In genomic region chr5:146068977-146069779, GRCh38 we compare ENCODE assay signal across 14 cellular contexts. TPM values are rescaled to one million over a fixed set of nuclear protein-coding genes. Genes with fewer than 3 reads are reported as not detected.
A peak's percentile ranks its signal among the peaks of the same experiment; 100 is the strongest.
DNase-seq lines count a peak whose midpoint lies in the region; ATAC-seq and TF ChIP-seq lines count a peak whose summit lies in the region.
"Had no signal": no experiment of that assay in that cellular context is flagged by ENCODE, and none has a peak within 500 bp of the region (broad histone marks: within the 10 kb centered on the region; RNA-seq: fewer than 3 reads in every experiment).

No MANE protein-coding gene starts in this region.

- DNase-seq in GM10248 (ENCODE audit: extremely low spot score) (peak; percentile 29), foreskin melanocyte (no peak), prostate gland (ENCODE audit: low spot score) (no peak), hippocampal formation (lab: John Stamatoyannopoulos, UW) (no peak)
- no peak for DNase-seq in activated naive CD4-positive, alpha-beta T cell treated with anti-CD3 and anti-CD28 coated beads, Interleukin-2, amount 50 U/mL, for 16 hours
- DNase-seq: activated CD4-positive, alpha-beta T cell treated with anti-CD3 and anti-CD28 coated beads for 4 hours; body of pancreas; effector memory CD8-positive, alpha-beta T cell; KBM-7; NCI-H2029 treated with DMSO at 0.1 percent for 48 hours had no signal

- no peaks in the 10 kb centered on the region for H3K27me3 ChIP-seq in prostate gland (replicated peaks; ENCODE audit: insufficient read depth)
- H3K27me3 ChIP-seq: body of pancreas had no signal

- no peaks in the 10 kb centered on the region for H3K9me3 ChIP-seq in prostate gland
- H3K9me3 ChIP-seq: body of pancreas had no signal

- TF ChIP-seq CTCF in GM10248 (IDR thresholded peaks at IDR 0.05; ENCODE audit: control extremely low read depth, extremely low read depth, low read depth, missing control alignments) (no peak), prostate gland (IDR thresholded peaks at IDR 0.05) (no peak)

- ATAC-seq in GM19043 (IDR thresholded peaks at IDR 0.05; ENCODE audit: low read depth, unreplicated experiment) (peak; percentile 48), GM21786 (IDR thresholded peaks at IDR 0.05; ENCODE audit: unreplicated experiment) (peak; percentile 66), HG03196 (IDR thresholded peaks at IDR 0.05; ENCODE audit: unreplicated experiment) (peak; percentile 61)
- ATAC-seq: effector memory CD8-positive, alpha-beta T cell had no signal

- H3K4me3 ChIP-seq in prostate gland: no peak overlapping the region
- H3K4me3 ChIP-seq: body of pancreas had no signal

- 93% methylated on average over 6 of the region's 6 CpGs for WGBS in prostate gland

- CTCF ChIA-PET in GM10248 (lab: Yijun Ruan, JAX): interaction anchor here (1.0 kb wide), 1 partner anchor 35 kb away, joined by 3 read pairs; no protein-coding TSS in a partner anchor

- intact Hi-C loops in prostate gland (cut with DNase I): no loop called here

- POLR2A ChIA-PET in GM10248 (lab: Yijun Ruan, JAX): no interaction called here

- TF ChIP-seq POLR2A in prostate gland (IDR thresholded peaks at IDR 0.05): no peak

- H3K27ac ChIP-seq in prostate gland: no peak overlapping the region
- H3K27ac ChIP-seq: body of pancreas had no signal

- no peaks in the 10 kb centered on the region for H3K4me1 ChIP-seq in prostate gland (replicated peaks)
- H3K4me1 ChIP-seq: body of pancreas had no signal

- H3K36me3 ChIP-seq in prostate gland: no peaks in the 10 kb centered on the region

RNA-seq across cellular contexts. Expression of gene PLAC8L1, which starts 36.2 kb away (rescaled TPM):
- not detected for total RNA-seq in prostate gland
- total RNA-seq: body of pancreas, lower leg skin had no signal
